ENCODE assay signal across 1 cellular context in genomic region chr6:128478230-128479047, GRCh38.
TF ChIP-seq lines count a peak whose summit lies in the region.

No MANE protein-coding gene starts in this region.

TF ChIP-seq in GM12878, 131 proteins besides CTCF, POLR2A, EP300 and RAD21 (continued from another document):
- TF ChIP-seq CHD1 (IDR thresholded peaks at IDR 0.05; ENCODE audit: low read depth, low read length) (no peak), ZNF217 (IDR thresholded peaks at IDR 0.05) (no peak), ETV6 (conservative IDR thresholded peaks at IDR 0.05 in 1 of 2, IDR thresholded peaks at IDR 0.05 in 1 of 2; ENCODE audit: borderline replicate concordance in 1 of 2, low read depth in 1 of 2) (no peak)
- TF ChIP-seq, protein P1, sequence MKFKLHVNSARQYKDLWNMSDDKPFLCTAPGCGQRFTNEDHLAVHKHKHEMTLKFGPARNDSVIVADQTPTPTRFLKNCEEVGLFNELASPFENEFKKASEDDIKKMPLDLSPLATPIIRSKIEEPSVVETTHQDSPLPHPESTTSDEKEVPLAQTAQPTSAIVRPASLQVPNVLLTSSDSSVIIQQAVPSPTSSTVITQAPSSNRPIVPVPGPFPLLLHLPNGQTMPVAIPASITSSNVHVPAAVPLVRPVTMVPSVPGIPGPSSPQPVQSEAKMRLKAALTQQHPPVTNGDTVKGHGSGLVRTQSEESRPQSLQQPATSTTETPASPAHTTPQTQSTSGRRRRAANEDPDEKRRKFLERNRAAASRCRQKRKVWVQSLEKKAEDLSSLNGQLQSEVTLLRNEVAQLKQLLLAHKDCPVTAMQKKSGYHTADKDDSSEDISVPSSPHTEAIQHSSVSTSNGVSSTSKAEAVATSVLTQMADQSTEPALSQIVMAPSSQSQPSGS (IDR thresholded peaks at IDR 0.05; ENCODE audit: low read length), result no peak
- TF ChIP-seq, protein P2, sequence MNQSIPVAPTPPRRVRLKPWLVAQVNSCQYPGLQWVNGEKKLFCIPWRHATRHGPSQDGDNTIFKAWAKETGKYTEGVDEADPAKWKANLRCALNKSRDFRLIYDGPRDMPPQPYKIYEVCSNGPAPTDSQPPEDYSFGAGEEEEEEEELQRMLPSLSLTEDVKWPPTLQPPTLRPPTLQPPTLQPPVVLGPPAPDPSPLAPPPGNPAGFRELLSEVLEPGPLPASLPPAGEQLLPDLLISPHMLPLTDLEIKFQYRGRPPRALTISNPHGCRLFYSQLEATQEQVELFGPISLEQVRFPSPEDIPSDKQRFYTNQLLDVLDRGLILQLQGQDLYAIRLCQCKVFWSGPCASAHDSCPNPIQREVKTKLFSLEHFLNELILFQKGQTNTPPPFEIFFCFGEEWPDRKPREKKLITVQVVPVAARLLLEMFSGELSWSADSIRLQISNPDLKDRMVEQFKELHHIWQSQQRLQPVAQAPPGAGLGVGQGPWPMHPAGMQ (IDR thresholded peaks at IDR 0.05; ENCODE audit: borderline replicate concordance), result no peak
